ENCODE assay signal across 1 cellular context in the genomic region with DNA sequence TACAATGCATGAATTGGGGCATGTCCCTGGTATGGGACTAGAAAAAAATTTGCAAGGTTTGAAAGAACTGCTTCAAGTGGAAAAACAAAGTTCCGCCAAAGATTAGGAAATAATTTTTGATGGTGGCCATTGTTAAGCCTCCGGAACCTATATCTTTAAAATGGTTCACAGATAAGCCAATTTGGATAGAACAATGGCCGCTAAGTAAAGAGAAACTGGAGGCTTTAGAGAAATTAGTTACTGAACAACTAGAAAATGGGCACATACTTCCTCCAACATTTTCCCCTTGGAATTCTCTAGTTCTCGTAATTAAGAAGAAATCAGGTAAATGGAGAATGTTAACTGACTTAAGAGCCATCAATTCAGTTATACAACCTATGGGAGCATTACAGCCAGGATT.
TF ChIP-seq lines count a peak whose summit lies in the region.
"Not testable (repeated sequence)": the region's sequence is repeated elsewhere in the genome, so short reads cannot be mapped to it uniquely, and the experiment has no call there.

No MANE protein-coding gene starts in this region.

TF ChIP-seq in HepG2, 621 proteins besides CTCF, POLR2A, EP300 and RAD21:
- TF ChIP-seq YY1 (IDR thresholded peaks at IDR 0.05; ENCODE audit: insufficient read depth, insufficient replicate concordance, low read depth, low read length): peak; percentile 32
- peak; percentile 55; the same call in 1 of the 2 replicates for TF ChIP-seq SOX5 (CRISPR knock-in tag; IDR thresholded peaks at IDR 0.05; ENCODE audit: borderline replicate concordance)
- TF ChIP-seq SOX13 (IDR thresholded peaks at IDR 0.05): not testable (repeated sequence)
- TF ChIP-seq SOX13 (CRISPR knock-in tag; conservative IDR thresholded peaks at IDR 0.05 in 1 of 2, IDR thresholded peaks at IDR 0.05 in 1 of 2): peak in 1 of 2 experiments; percentile 55; a peak in 1 of 4 replicates
